Comparison of ENCODE assay signal across 26 cellular contexts in genomic region chr10:46037107-46037900, GRCh38. TPM values are rescaled to one million over a fixed set of nuclear protein-coding genes. Genes with fewer than 3 reads are reported as not detected.
"Had no signal": no experiment of that assay in that cellular context is flagged by ENCODE, and none has a peak within 500 bp of the region (broad histone marks: within the 10 kb centered on the region; RNA-seq: fewer than 3 reads in every experiment).

No MANE protein-coding gene starts in this region.

- DNase-seq: dermis blood vessel endothelial cell; effector memory CD4-positive, alpha-beta T cell; foreskin fibroblast; gastrocnemius medialis; head of caudate nucleus; kidney; left lung; mesenchymal stem cell; midbrain; naive thymus-derived CD4-positive, alpha-beta T cell; nucleus accumbens; psoas muscle; right cardiac atrium; spleen; stimulated activated CD4-positive, alpha-beta T cell treated with anti-CD3 and anti-CD28 coated beads, Interleukin-4, amount 100 ng/mL, for 4 hours; upper lobe of left lung had no signal

- H3K27ac ChIP-seq: coronary artery, gastrocnemius medialis, left lung, psoas muscle, thoracic aorta, tibial nerve, upper lobe of left lung had no signal

- H3K4me1 ChIP-seq: gastrocnemius medialis, left lung, psoas muscle, spleen, tibial nerve, upper lobe of left lung had no signal

- ATAC-seq: gastrocnemius medialis; left lung; naive thymus-derived CD4-positive, alpha-beta T cell; psoas muscle; right cardiac atrium; stimulated activated memory B cell treated with anti-CD40 and anti-IgM and Interleukin-4, amounts not matched to agents 10 μg/mL and 1 μg/mL and 100 μg/mL, for 72 hours had no signal

- H3K4me3 ChIP-seq: coronary artery, gastrocnemius medialis, left lung, psoas muscle, skin epidermis, spleen, thoracic aorta, tibial nerve, upper lobe of left lung had no signal

- H3K27me3 ChIP-seq: gastrocnemius medialis, left lung, upper lobe of left lung had no signal

- H3K9me3 ChIP-seq: gastrocnemius medialis, left lung, psoas muscle, spleen, thoracic aorta, tibial nerve, upper lobe of left lung had no signal

- FAIRE-seq: kidney, urothelium cell line had no signal

- H3K36me3 ChIP-seq: gastrocnemius medialis, left lung, spleen, thoracic aorta, tibial nerve, upper lobe of left lung had no signal

RNA-seq across cellular contexts. Expression of gene MSMB, which starts 8.8 kb away (rescaled TPM):
- total RNA-seq: dermis blood vessel endothelial cell; gastrocnemius medialis; glomerular endothelial cell; kidney; lung microvascular endothelial cell; naive thymus-derived CD4-positive, alpha-beta T cell; osteocyte; psoas muscle; renal cortical epithelial cell; right cardiac atrium; spleen; thoracic aorta; tibial nerve had no signal
- polyA plus RNA-seq: naive thymus-derived CD4-positive, alpha-beta T cell; psoas muscle; right cardiac atrium; spleen had no signal
